Comparison of ENCODE assay signal across 8 cellular contexts in the genomic region with DNA sequence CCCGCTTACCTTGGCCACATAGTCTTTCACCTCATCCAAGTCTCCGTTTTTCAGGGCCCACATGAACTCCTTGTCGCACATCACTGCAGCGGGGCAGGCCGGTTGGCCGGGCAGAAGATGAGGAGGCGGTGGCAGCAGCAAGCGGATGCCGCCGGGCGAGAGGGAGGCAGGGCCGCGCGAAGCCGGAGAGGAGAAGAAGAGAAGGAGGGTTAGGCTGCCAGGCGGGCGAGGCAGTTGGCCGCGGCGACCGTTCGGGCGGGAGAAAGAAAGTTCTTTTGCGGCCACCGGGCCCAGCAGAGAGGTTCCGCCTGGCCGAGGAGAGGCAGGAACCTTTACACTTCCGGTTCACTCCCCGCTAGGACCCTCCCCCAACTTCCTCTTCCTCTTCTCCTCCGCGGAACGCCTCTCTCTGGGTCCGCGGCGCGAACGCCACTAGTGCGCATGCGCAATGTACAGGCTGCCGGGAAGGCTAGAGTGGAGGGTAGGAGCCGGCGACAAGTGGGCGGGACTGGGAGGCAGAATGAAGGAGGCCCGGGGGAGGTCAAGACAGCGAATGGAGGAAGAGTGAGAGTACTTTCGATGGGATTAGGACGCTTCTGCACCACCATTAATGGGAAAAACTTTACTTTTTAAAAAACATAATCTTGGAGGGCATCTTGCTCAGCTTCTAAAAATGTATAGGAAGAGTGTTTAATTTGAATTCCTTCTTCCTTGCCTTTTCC. TPM values are rescaled to one million over a fixed set of nuclear protein-coding genes. Genes with fewer than 3 reads are reported as not detected.
DNase-seq lines count a peak whose midpoint lies in the region; ATAC-seq and TF ChIP-seq lines count a peak whose summit lies in the region.

A gene with protein sequence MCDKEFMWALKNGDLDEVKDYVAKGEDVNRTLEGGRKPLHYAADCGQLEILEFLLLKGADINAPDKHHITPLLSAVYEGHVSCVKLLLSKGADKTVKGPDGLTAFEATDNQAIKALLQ (minus strand): TSS at position 340 of the 722 bp plus-strand sequence. CDS start 259 bp downstream, at position 81.

- no peaks in the 10 kb centered on the region for H3K27me3 ChIP-seq in left ventricle myocardium inferior (ENCODE audit: low read depth)

- peak within 1 kb of the TSS; percentile 94 for H3K27ac Mint-ChIP-seq in T-helper 17 cell
- H3K27ac Mint-ChIP-seq in progenitor cell of endocrine pancreas, result peak within 1 kb of the TSS; percentile 95

- peak within 1 kb of the TSS; percentile 93 for H3K4me3 ChIP-seq in left ventricle myocardium inferior

- peaks cover 5% of the 10 kb centered on the region for H3K36me3 ChIP-seq in left ventricle myocardium inferior

- H3K9me3 Mint-ChIP-seq in progenitor cell of endocrine pancreas (ENCODE audit: low read depth), result peaks cover 4% of the 10 kb centered on the region

- H3K9me3 ChIP-seq in T-helper 17 cell (ENCODE audit: control insufficient read depth, low read length, poor library complexity, severe bottlenecking), result no peaks in the 10 kb centered on the region
- no peaks in the 10 kb centered on the region for H3K9me3 ChIP-seq in left ventricle myocardium inferior (replicated peaks)

- H3K4me3 Mint-ChIP-seq in T-helper 17 cell (peak within 1 kb of the TSS; percentile 89), progenitor cell of endocrine pancreas (ENCODE audit: low read depth) (peak within 1 kb of the TSS; percentile 99)

- intact Hi-C loops in left ventricle myocardium inferior (cut with micrococcal nuclease), result no loop called here

- H3K27ac ChIP-seq in left ventricle myocardium inferior (replicated peaks), result peak within 1 kb of the TSS; percentile 92

- H3K27me3 Mint-ChIP-seq in T-helper 17 cell (no peaks in the 10 kb centered on the region), progenitor cell of endocrine pancreas (no peaks in the 10 kb centered on the region)

- H3K36me3 Mint-ChIP-seq in T-helper 17 cell (ENCODE audit: low read depth) (peaks cover 6% of the 10 kb centered on the region), progenitor cell of endocrine pancreas (ENCODE audit: insufficient read depth) (peaks cover 2% of the 10 kb centered on the region)

- ATAC-seq in HG02885 (IDR thresholded peaks at IDR 0.05; ENCODE audit: poor library complexity, unreplicated experiment) (peak; percentile 61), T-helper 17 cell (peak; percentile 79)

- TF ChIP-seq CTCF in left ventricle myocardium inferior (IDR thresholded peaks at IDR 0.05; ENCODE audit: borderline replicate concordance) (no peak), progenitor cell of endocrine pancreas (IDR thresholded peaks at IDR 0.05; ENCODE audit: unreplicated experiment) (no peak)

- peak; percentile 56 for TF ChIP-seq POLR2A in GM15510 (IDR thresholded peaks at IDR 0.05; ENCODE audit: borderline replicate concordance, extremely low read depth, insufficient read length)

- peak; percentile 96 for DNase-seq in NCI-H1694 treated with DMSO at 0.1 percent for 48 hours (lab: John Stamatoyannopoulos, UW)
- DNase-seq in T-helper 17 cell, result peak; percentile 92 to 96 (median 96)
- peak; percentile 56 to 98 (median 94) for DNase-seq in amygdala (lab: John Stamatoyannopoulos, UW)
- DNase-seq in left ventricle myocardium inferior, result peak; percentile 99
- peak; percentile 96 for DNase-seq in progenitor cell of endocrine pancreas (ENCODE audit: low spot score, unreplicated experiment)
- peak; percentile 99 for DNase-seq in ureter (ENCODE audit: low spot score)

- H3K4me1 Mint-ChIP-seq in T-helper 17 cell (peaks cover 56% of the 10 kb centered on the region), progenitor cell of endocrine pancreas (ENCODE audit: low read depth) (peaks cover 19% of the 10 kb centered on the region)

- H3K4me1 ChIP-seq in left ventricle myocardium inferior, result peaks cover 78% of the 10 kb centered on the region

RNA-seq across cellular contexts. Expression of the gene that starts here (rescaled TPM):
- total RNA-seq in T-helper 17 cell, result 100 to 1,000 TPM; 104 to 193 TPM
- total RNA-seq in left ventricle myocardium inferior, result 67.9 TPM
- total RNA-seq in progenitor cell of endocrine pancreas, result 87.8 and 91.6 TPM in 2 replicates
- 93.8 TPM for total RNA-seq in ureter

Comparison
In these comparisons a context has a peak if more than half of its experiments do, and no peak if none do; other contexts are left out.
1. Peak in every context shown above with its lines: DNase-seq, ATAC-seq, H3K4me3 ChIP-seq and H3K27ac ChIP-seq.